21 cellular contexts compared by ENCODE assay signal in genomic region chr17:41540921-41541625, GRCh38. TPM values are rescaled to one million over a fixed set of nuclear protein-coding genes. Genes with fewer than 3 reads are reported as not detected.
DNase-seq lines count a peak whose midpoint lies in the region; ATAC-seq and TF ChIP-seq lines count a peak whose summit lies in the region.
"Had no signal": no experiment of that assay in that cellular context is flagged by ENCODE, and none has a peak within 500 bp of the region (broad histone marks: within the 10 kb centered on the region; RNA-seq: fewer than 3 reads in every experiment).

No MANE protein-coding gene starts in this region.

- H3K36me3 Mint-ChIP-seq in activated CD8-positive, alpha-beta T cell treated with anti-CD3 and anti-CD28 coated beads, Interleukin-2, amount 10 ng/mL, durations not matched to agents 7 days and 5 days (ENCODE audit: low read depth), result no peaks in the 10 kb centered on the region
- H3K36me3 Mint-ChIP-seq: IgD-negative memory B cell; natural killer cell treated with Interleukin-12 subunit alpha and Interleukin-12 subunit beta and Interleukin-15 and Interleukin-18, amount 100 ng/mL, for 72 hours had no signal

- no peaks in the 10 kb centered on the region for H3K27me3 ChIP-seq in breast epithelium
- H3K27me3 ChIP-seq: upper lobe of left lung had no signal

- H3K9me3 Mint-ChIP-seq in activated CD8-positive, alpha-beta T cell treated with anti-CD3 and anti-CD28 coated beads, Interleukin-2, amount 10 ng/mL, durations not matched to agents 7 days and 5 days (ENCODE audit: insufficient read depth), result no peaks in the 10 kb centered on the region
- H3K9me3 Mint-ChIP-seq: activated B cell treated with CpG ODN at 0.5 μM for 24 hours; activated T-helper 2 cell treated with anti-CD3 and anti-CD28 coated beads, Interferon-gamma antibody, Interleukin-2, Interleukin-4, amounts not matched to agents 10 μg/mL and 5 μg/mL and 100 μg/mL, durations not matched to agents 14 hours and 24 hours and 36 hours; CD4-positive, alpha-beta T cell; effector memory CD8-positive, alpha-beta T cell; IgD-negative memory B cell; natural killer cell treated with Interleukin-12 subunit alpha and Interleukin-12 subunit beta and Interleukin-15 and Interleukin-18, amount 100 ng/mL, for 72 hours had no signal

- CTCF ChIA-PET in activated CD8-positive, alpha-beta T cell treated with anti-CD3 and anti-CD28 coated beads, Interleukin-2, amount 10 ng/mL, durations not matched to agents 7 days and 5 days (lab: Charles Lee), result interaction anchor here (1.2 to 4.5 kb wide), 4 partner anchors 8 to 125 kb away, joined by 6 to 20 read pairs (median 12); no protein-coding TSS in a partner anchor

- ATAC-seq in mucosa of descending colon, result peak; percentile 66
- ATAC-seq in activated CD8-positive, alpha-beta T cell treated with anti-CD3 and anti-CD28 coated beads, Interleukin-2, amount 10 ng/mL, durations not matched to agents 7 days and 5 days, result no peak
- ATAC-seq: effector memory CD8-positive, alpha-beta T cell; natural killer cell treated with Interleukin-12 subunit alpha and Interleukin-12 subunit beta and Interleukin-15 and Interleukin-18, amount 100 ng/mL, for 72 hours had no signal

- H3K4me1 Mint-ChIP-seq in activated CD8-positive, alpha-beta T cell treated with anti-CD3 and anti-CD28 coated beads, Interleukin-2, amount 10 ng/mL, durations not matched to agents 7 days and 5 days (ENCODE audit: low read depth), result no peaks in the 10 kb centered on the region
- H3K4me1 Mint-ChIP-seq: activated B cell treated with CpG ODN at 0.5 μM for 24 hours, IgD-negative memory B cell had no signal

- H3K4me3 ChIP-seq in breast epithelium (no peak overlapping the region), mucosa of descending colon (no peak overlapping the region)
- H3K4me3 ChIP-seq: upper lobe of left lung had no signal

- H3K36me3 ChIP-seq in breast epithelium (no peaks in the 10 kb centered on the region), mucosa of descending colon (ENCODE audit: low read depth) (no peaks in the 10 kb centered on the region)
- H3K36me3 ChIP-seq: upper lobe of left lung had no signal

- no peak overlapping the region for H3K4me3 Mint-ChIP-seq in activated CD8-positive, alpha-beta T cell treated with anti-CD3 and anti-CD28 coated beads, Interleukin-2, amount 10 ng/mL, durations not matched to agents 7 days and 5 days
- H3K4me3 Mint-ChIP-seq: activated B cell treated with CpG ODN at 0.5 μM for 24 hours; CD4-positive, alpha-beta T cell; effector memory CD8-positive, alpha-beta T cell; IgD-negative memory B cell; natural killer cell treated with Interleukin-12 subunit alpha and Interleukin-12 subunit beta and Interleukin-15 and Interleukin-18, amount 100 ng/mL, for 72 hours had no signal

- POLR2A ChIA-PET in activated CD8-positive, alpha-beta T cell treated with anti-CD3 and anti-CD28 coated beads, Interleukin-2, amount 10 ng/mL, durations not matched to agents 7 days and 5 days (lab: Charles Lee), result interaction anchor here (0.6 kb wide), 1 partner anchor 22 kb away, joined by 6 read pairs; the partner anchor contains the start of gene KRT15

- no peak for TF ChIP-seq POLR2A in breast epithelium (IDR thresholded peaks at IDR 0.05)

- H3K27ac ChIP-seq in breast epithelium, result peak overlapping the region; percentile 85 to 88
- H3K27ac ChIP-seq: upper lobe of left lung had no signal

- H3K4me1 ChIP-seq in breast epithelium (peaks cover 0 to 25% of the 10 kb centered on the region in 2 donors), mucosa of descending colon (ENCODE audit: low read depth) (peaks cover 23% of the 10 kb centered on the region)

- DNase-seq in COLO668 (lab: John Stamatoyannopoulos, UW; ENCODE audit: unreplicated experiment) (peak; percentile 30), NCI-H146 treated with DMSO at 0.1 percent for 48 hours (lab: John Stamatoyannopoulos, UW; ENCODE audit: unreplicated experiment) (peak; percentile 73), breast epithelium (ENCODE audit: low spot score in 2 of 2) (no peak), mucosa of descending colon (no peak), D341Med (ENCODE audit: low spot score) (no peak), NCI-H748 (lab: John Stamatoyannopoulos, UW; ENCODE audit: unreplicated experiment) (no peak)
- no peak for DNase-seq in activated effector memory CD4-positive, alpha-beta T cell treated with Interleukin-2 at 50 U/mL for 16 hours
- no peak for DNase-seq in activated CD8-positive, alpha-beta T cell treated with anti-CD3 and anti-CD28 coated beads, Interleukin-2, amount 10 ng/mL, durations not matched to agents 7 days and 5 days
- DNase-seq: activated B cell treated with CpG ODN at 0.5 μM for 24 hours; CD4-positive, alpha-beta T cell; effector memory CD8-positive, alpha-beta T cell; SHP77; stimulated activated CD4-positive, alpha-beta T cell treated with anti-CD3 and anti-CD28 coated beads, Interleukin-15, amount 100 ng/mL, for 24 hours; stimulated activated naive CD4-positive, alpha-beta T cell treated with Interleukin-2 at 50 U/mL for 16 hours; upper lobe of left lung had no signal

- H3K27ac Mint-ChIP-seq in activated CD8-positive, alpha-beta T cell treated with anti-CD3 and anti-CD28 coated beads, Interleukin-2, amount 10 ng/mL, durations not matched to agents 7 days and 5 days, result no peak overlapping the region
- H3K27ac Mint-ChIP-seq: activated B cell treated with CpG ODN at 0.5 μM for 24 hours; activated T-helper 2 cell treated with anti-CD3 and anti-CD28 coated beads, Interferon-gamma antibody, Interleukin-2, Interleukin-4, amounts not matched to agents 10 μg/mL and 5 μg/mL and 100 μg/mL, durations not matched to agents 14 hours and 24 hours and 36 hours; CD4-positive, alpha-beta T cell; effector memory CD8-positive, alpha-beta T cell; IgD-negative memory B cell; natural killer cell treated with Interleukin-12 subunit alpha and Interleukin-12 subunit beta and Interleukin-15 and Interleukin-18, amount 100 ng/mL, for 72 hours had no signal

- peaks cover 4% of the 10 kb centered on the region for H3K27me3 Mint-ChIP-seq in activated CD8-positive, alpha-beta T cell treated with anti-CD3 and anti-CD28 coated beads, Interleukin-2, amount 10 ng/mL, durations not matched to agents 7 days and 5 days (ENCODE audit: low read depth)

- TF ChIP-seq CTCF in breast epithelium (IDR thresholded peaks at IDR 0.05) (no peak), mucosa of descending colon (IDR thresholded peaks at IDR 0.05) (no peak)

- intact Hi-C loops in breast epithelium (cut with DNase I; ENCODE audit: low total_unique reads), result loop anchor here (10.0 kb wide), 1 partner anchor 114 kb away; no protein-coding TSS in a partner anchor
- intact Hi-C loops in mucosa of descending colon (cut with DNase I, micrococcal nuclease), result loop anchor here (10.0 kb wide), 3 partner anchors 94 to 636 kb away; no protein-coding TSS in a partner anchor

- H3K9me3 ChIP-seq in breast epithelium, result no peaks in the 10 kb centered on the region
- H3K9me3 ChIP-seq in mucosa of descending colon, result no peaks in the 10 kb centered on the region
- H3K9me3 ChIP-seq: upper lobe of left lung had no signal

RNA-seq across cellular contexts. Expression of gene KRT19, which starts 13.0 kb away (rescaled TPM):
- 1,000 to 10,000 TPM in 1 of 3 donors, 100 to 1,000 TPM in 1, 1 to 10 TPM in 1; 6.7 to 1,011 (median 375) TPM for total RNA-seq in breast epithelium
- total RNA-seq in mucosa of descending colon, result 1,000 to 10,000 TPM in 2 of 3 donors, 100 to 1,000 TPM in 1; 723 to 2,357 (median 1,709) TPM
- not detected for total RNA-seq in activated CD8-positive, alpha-beta T cell treated with anti-CD3 and anti-CD28 coated beads, Interleukin-2, amount 10 ng/mL, durations not matched to agents 7 days and 5 days
- total RNA-seq: activated B cell treated with CpG ODN at 0.5 μM for 24 hours; activated T-helper 2 cell treated with anti-CD3 and anti-CD28 coated beads, Interferon-gamma antibody, Interleukin-2, Interleukin-4, amounts not matched to agents 10 μg/mL and 5 μg/mL and 100 μg/mL, durations not matched to agents 14 hours and 24 hours and 36 hours; CD4-positive, alpha-beta T cell; G401; natural killer cell treated with Interleukin-12 subunit alpha and Interleukin-12 subunit beta and Interleukin-15 and Interleukin-18, amount 100 ng/mL, for 72 hours; T-helper 1 cell treated with Interleukin-12 subunit alpha and Interleukin-12 subunit beta and Interleukin-4 antibody, amounts not matched to agents 30 ng/mL and 1 ng/mL, for 36 hours had no signal

RNA-seq across cellular contexts. Expression of gene KRT15, which starts 22.4 kb away (rescaled TPM):
- 1,000 to 10,000 TPM in 1 of 3 donors, 100 to 1,000 TPM in 1, under 1 TPM in 1; 0.80 to 2,244 (median 331) TPM for total RNA-seq in breast epithelium
- total RNA-seq in mucosa of descending colon, result 10 to 100 TPM in 1 of 3 donors, 1 to 10 TPM in 2; 5.0 to 16.5 (median 5.4) TPM
- total RNA-seq in activated CD8-positive, alpha-beta T cell treated with anti-CD3 and anti-CD28 coated beads, Interleukin-2, amount 10 ng/mL, durations not matched to agents 7 days and 5 days, result not detected
- total RNA-seq: activated B cell treated with CpG ODN at 0.5 μM for 24 hours; activated T-helper 2 cell treated with anti-CD3 and anti-CD28 coated beads, Interferon-gamma antibody, Interleukin-2, Interleukin-4, amounts not matched to agents 10 μg/mL and 5 μg/mL and 100 μg/mL, durations not matched to agents 14 hours and 24 hours and 36 hours; CD4-positive, alpha-beta T cell; G401; natural killer cell treated with Interleukin-12 subunit alpha and Interleukin-12 subunit beta and Interleukin-15 and Interleukin-18, amount 100 ng/mL, for 72 hours; T-helper 1 cell treated with Interleukin-12 subunit alpha and Interleukin-12 subunit beta and Interleukin-4 antibody, amounts not matched to agents 30 ng/mL and 1 ng/mL, for 36 hours had no signal

RNA-seq across cellular contexts. Expression of gene KRT9, which starts 30.8 kb away (rescaled TPM):
- total RNA-seq in breast epithelium (under 1 TPM in 1 of 3 donors, not detected in 2; 0.44 TPM), mucosa of descending colon (not detected)
- total RNA-seq in activated CD8-positive, alpha-beta T cell treated with anti-CD3 and anti-CD28 coated beads, Interleukin-2, amount 10 ng/mL, durations not matched to agents 7 days and 5 days, result not detected
- total RNA-seq: activated B cell treated with CpG ODN at 0.5 μM for 24 hours; activated T-helper 2 cell treated with anti-CD3 and anti-CD28 coated beads, Interferon-gamma antibody, Interleukin-2, Interleukin-4, amounts not matched to agents 10 μg/mL and 5 μg/mL and 100 μg/mL, durations not matched to agents 14 hours and 24 hours and 36 hours; CD4-positive, alpha-beta T cell; fibroblast of villous mesenchyme; G401; natural killer cell treated with Interleukin-12 subunit alpha and Interleukin-12 subunit beta and Interleukin-15 and Interleukin-18, amount 100 ng/mL, for 72 hours; T-helper 1 cell treated with Interleukin-12 subunit alpha and Interleukin-12 subunit beta and Interleukin-4 antibody, amounts not matched to agents 30 ng/mL and 1 ng/mL, for 36 hours; upper lobe of left lung had no signal

RNA-seq across cellular contexts. Expression of gene KRT13, which starts 35.7 kb away (rescaled TPM):
- total RNA-seq in breast epithelium (1 to 10 TPM in 1 of 3 donors, not detected in 2; 1.6 TPM), mucosa of descending colon (1 to 10 TPM in 1 of 3 donors, not detected in 2; 3.7 TPM)
- total RNA-seq in activated CD8-positive, alpha-beta T cell treated with anti-CD3 and anti-CD28 coated beads, Interleukin-2, amount 10 ng/mL, durations not matched to agents 7 days and 5 days, result not detected
- total RNA-seq: activated B cell treated with CpG ODN at 0.5 μM for 24 hours; activated T-helper 2 cell treated with anti-CD3 and anti-CD28 coated beads, Interferon-gamma antibody, Interleukin-2, Interleukin-4, amounts not matched to agents 10 μg/mL and 5 μg/mL and 100 μg/mL, durations not matched to agents 14 hours and 24 hours and 36 hours; CD4-positive, alpha-beta T cell; fibroblast of villous mesenchyme; G401; natural killer cell treated with Interleukin-12 subunit alpha and Interleukin-12 subunit beta and Interleukin-15 and Interleukin-18, amount 100 ng/mL, for 72 hours; T-helper 1 cell treated with Interleukin-12 subunit alpha and Interleukin-12 subunit beta and Interleukin-4 antibody, amounts not matched to agents 30 ng/mL and 1 ng/mL, for 36 hours had no signal

RNA-seq across cellular contexts. Expression of gene KRT14, which starts 45.6 kb away (rescaled TPM):
- 100 to 1,000 TPM in 2 of 3 donors, under 1 TPM in 1; 0.80 to 692 (median 388) TPM for total RNA-seq in breast epithelium
- under 1 TPM in 1 of 3 donors, not detected in 2; 0.67 TPM for total RNA-seq in mucosa of descending colon
- total RNA-seq in activated CD8-positive, alpha-beta T cell treated with anti-CD3 and anti-CD28 coated beads, Interleukin-2, amount 10 ng/mL, durations not matched to agents 7 days and 5 days, result not detected
- total RNA-seq: activated B cell treated with CpG ODN at 0.5 μM for 24 hours; activated T-helper 2 cell treated with anti-CD3 and anti-CD28 coated beads, Interferon-gamma antibody, Interleukin-2, Interleukin-4, amounts not matched to agents 10 μg/mL and 5 μg/mL and 100 μg/mL, durations not matched to agents 14 hours and 24 hours and 36 hours; CD4-positive, alpha-beta T cell; fibroblast of villous mesenchyme; G401; natural killer cell treated with Interleukin-12 subunit alpha and Interleukin-12 subunit beta and Interleukin-15 and Interleukin-18, amount 100 ng/mL, for 72 hours; T-helper 1 cell treated with Interleukin-12 subunit alpha and Interleukin-12 subunit beta and Interleukin-4 antibody, amounts not matched to agents 30 ng/mL and 1 ng/mL, for 36 hours; upper lobe of left lung had no signal

Comparison
In these comparisons a context has a peak if more than half of its experiments do, and no peak if none do; other contexts are left out.
1. DNase-seq: peak in COLO668 (single experiment) and NCI-H146 treated with DMSO at 0.1 percent for 48 hours (single experiment); none in breast epithelium (0 of 2), mucosa of descending colon (0 of 3), activated effector memory CD4-positive, alpha-beta T cell treated with Interleukin-2 at 50 U/mL for 16 hours (single experiment), D341Med (single experiment), NCI-H748 (single experiment) and activated CD8-positive, alpha-beta T cell treated with anti-CD3 and anti-CD28 coated beads, Interleukin-2, amount 10 ng/mL, durations not matched to agents 7 days and 5 days (single experiment).
2. RNA of gene KRT19, which starts 13.0 kb away (total RNA-seq): 723 to 2,357 TPM in mucosa of descending colon and 6.7 to 1,011 TPM in breast epithelium; not detected in activated CD8-positive, alpha-beta T cell treated with anti-CD3 and anti-CD28 coated beads, Interleukin-2, amount 10 ng/mL, durations not matched to agents 7 days and 5 days; every median in the first group is over 4 times any median in the second.